Comparison of ENCODE assay signal across 5 cellular contexts in the genomic region with DNA sequence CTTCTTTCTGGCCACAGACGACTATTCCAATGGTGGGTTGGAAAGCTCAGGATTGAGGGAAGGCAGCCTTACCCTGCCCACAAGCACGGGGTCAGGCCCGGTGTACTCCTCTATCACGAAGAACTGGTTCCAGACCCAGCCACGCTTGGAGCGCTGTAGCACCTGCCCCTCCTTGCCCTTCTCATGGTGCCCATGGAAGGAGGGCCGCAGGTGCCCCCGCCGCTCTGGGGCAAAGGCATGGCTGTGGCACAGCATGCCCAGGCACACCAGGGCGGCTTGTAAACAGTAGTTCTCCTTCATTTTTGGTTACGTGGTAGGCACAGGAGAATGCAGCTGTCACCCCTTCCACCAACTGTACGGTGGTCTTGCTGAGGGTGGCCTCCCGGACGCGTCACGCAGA.
"Had no signal": no experiment of that assay in that cellular context is flagged by ENCODE, and none has a peak within 500 bp of the region (broad histone marks: within the 10 kb centered on the region; RNA-seq: fewer than 3 reads in every experiment).

No MANE protein-coding gene starts in this region.

- H3K9ac ChIP-seq: GM23248 had no signal

- H3K4me3 ChIP-seq: GM23248 had no signal

- H3K9me3 Mint-ChIP-seq: H9 had no signal

- H3K4me3 Mint-ChIP-seq: H9 had no signal

- H3K27ac Mint-ChIP-seq: H9 had no signal

- DNase-seq: GM23248, GOT3, H9, HCEC 1CT, IMR-90 had no signal

- H2AFZ ChIP-seq: GM23248 had no signal

- H3K27ac ChIP-seq: GM23248 had no signal
